In genomic region chr17:47335101-47335936, GRCh38 we compare ENCODE assay signal across 24 cellular contexts. TPM values are rescaled to one million over a fixed set of nuclear protein-coding genes. Genes with fewer than 3 reads are reported as not detected.
DNase-seq lines count a peak whose midpoint lies in the region; ATAC-seq, FAIRE-seq and TF ChIP-seq lines count a peak whose summit lies in the region.
"Had no signal": no experiment of that assay in that cellular context is flagged by ENCODE, and none has a peak within 500 bp of the region (broad histone marks: within the 10 kb centered on the region; RNA-seq: fewer than 3 reads in every experiment).

No MANE protein-coding gene starts in this region.

- H4K20me1 ChIP-seq in astrocyte (ENCODE audit: insufficient read depth, low read length), result no peaks in the 10 kb centered on the region
- H4K20me1 ChIP-seq in smooth muscle cell (ENCODE audit: low read depth), result no peaks in the 10 kb centered on the region

- peaks cover 6% of the 10 kb centered on the region for H3K36me3 Mint-ChIP-seq in astrocyte (ENCODE audit: low read depth, unreplicated experiment)

- H3K4me3 ChIP-seq in astrocyte (ENCODE audit: insufficient read depth, low read depth, low read length), result no peak overlapping the region
- no peak overlapping the region for H3K4me3 ChIP-seq in fibroblast of pulmonary artery (replicated peaks; ENCODE audit: low read depth, low read length)
- no peak overlapping the region for H3K4me3 ChIP-seq in smooth muscle cell
- no peak overlapping the region for H3K4me3 ChIP-seq in tibial nerve
- H3K4me3 ChIP-seq: MG63, Peyer's patch, SJCRH30 had no signal

- H3K4me1 ChIP-seq in astrocyte (ENCODE audit: insufficient read depth, low read length) (no peaks in the 10 kb centered on the region), smooth muscle cell (ENCODE audit: low read depth) (no peaks in the 10 kb centered on the region), tibial nerve (no peaks in the 10 kb centered on the region)
- H3K4me1 ChIP-seq: Peyer's patch had no signal

- H3F3A ChIP-seq in smooth muscle cell (ENCODE audit: low read depth), result no peaks in the 10 kb centered on the region

- H3K36me3 ChIP-seq in astrocyte (ENCODE audit: insufficient read depth, low read length) (no peaks in the 10 kb centered on the region), smooth muscle cell (ENCODE audit: low read depth) (no peaks in the 10 kb centered on the region), tibial nerve (peaks cover 0 to 84% (median 3%) of the 10 kb centered on the region in 3 donors)
- H3K36me3 ChIP-seq: MG63, SJCRH30 had no signal

- no peak overlapping the region for H3K4me2 ChIP-seq in astrocyte (ENCODE audit: low read length)
- H3K4me2 ChIP-seq in smooth muscle cell, result peak overlapping the region; percentile 9

- no peak overlapping the region for H3K4me3 Mint-ChIP-seq in astrocyte (ENCODE audit: unreplicated experiment)
- H3K4me3 Mint-ChIP-seq: CD8-positive, alpha-beta memory T cell; IgD-negative memory B cell had no signal

- TF ChIP-seq POLR2A in tibial nerve (IDR thresholded peaks at IDR 0.05), result no peak

- no peak for ATAC-seq in HG03460 (IDR thresholded peaks at IDR 0.05; ENCODE audit: unreplicated experiment)
- ATAC-seq: HCT116 had no signal

- no peak overlapping the region for H3K9ac ChIP-seq in astrocyte (ENCODE audit: low read length)
- no peak overlapping the region for H3K9ac ChIP-seq in smooth muscle cell (ENCODE audit: low read depth)

- in situ Hi-C loops in KBM-7 (cut with MboI; ENCODE audit: low pct_unique_long_range_greater_than_20kb, low sequenced_read_pairs), result no loop called here

- H3K27me3 ChIP-seq in astrocyte (ENCODE audit: insufficient read depth, low read length), result no peaks in the 10 kb centered on the region
- no peaks in the 10 kb centered on the region for H3K27me3 ChIP-seq in smooth muscle cell (ENCODE audit: low read depth)
- H3K27me3 ChIP-seq in tibial nerve, result no peaks in the 10 kb centered on the region
- H3K27me3 ChIP-seq: MG63, Peyer's patch, SJCRH30 had no signal

- H3K9me3 ChIP-seq in astrocyte (ENCODE audit: insufficient read depth, low read depth, low read length), result no peaks in the 10 kb centered on the region
- H3K9me3 ChIP-seq in smooth muscle cell (replicated peaks; ENCODE audit: low read depth), result no peaks in the 10 kb centered on the region
- peaks cover 0 to 4% (median 0%) of the 10 kb centered on the region in 4 donors for H3K9me3 ChIP-seq in tibial nerve
- H3K9me3 ChIP-seq: MG63, Peyer's patch, SJCRH30 had no signal

- H3K27ac ChIP-seq in astrocyte (ENCODE audit: low read depth, low read length) (no peak overlapping the region), smooth muscle cell (ENCODE audit: low read depth) (no peak overlapping the region), tibial nerve (no peak overlapping the region)
- H3K27ac ChIP-seq: C4-2B, Peyer's patch, SJCRH30 had no signal

- peak overlapping the region; percentile 81 for H3K27ac Mint-ChIP-seq in astrocyte (ENCODE audit: unreplicated experiment)
- H3K27ac Mint-ChIP-seq: CD8-positive, alpha-beta memory T cell; IgD-negative memory B cell had no signal

- H2AFZ ChIP-seq in astrocyte (ENCODE audit: low read depth, low read length) (no peak overlapping the region), smooth muscle cell (ENCODE audit: low read depth) (no peak overlapping the region)

- H3K4me1 Mint-ChIP-seq in astrocyte (ENCODE audit: low read depth, unreplicated experiment), result peaks cover 4% of the 10 kb centered on the region
- H3K4me1 Mint-ChIP-seq: CD8-positive, alpha-beta memory T cell had no signal

- no peak for TF ChIP-seq EP300 in tibial nerve (IDR thresholded peaks at IDR 0.05)

- peaks cover 1% of the 10 kb centered on the region for H3K27me3 Mint-ChIP-seq in astrocyte (ENCODE audit: low read depth, unreplicated experiment)
- H3K27me3 Mint-ChIP-seq: IgD-negative memory B cell had no signal

- FAIRE-seq in astrocyte (lab: Jason Lieb, UNC), result no peak
- FAIRE-seq: G401.6, GM12892 had no signal

- peak; percentile 14 for DNase-seq in KBM-7
- no peak for DNase-seq in astrocyte (ENCODE audit: low read depth)
- peak; percentile 29 for DNase-seq in fibroblast of pulmonary artery (ENCODE audit: low read depth)
- DNase-seq in smooth muscle cell (lab: John Stamatoyannopoulos, UW; ENCODE audit: unreplicated experiment), result no peak
- DNase-seq in tibial nerve (ENCODE audit: low spot score in 2 of 2), result no peak
- DNase-seq in stimulated activated CD8-positive, alpha-beta memory T cell treated with anti-CD3 and anti-CD28 coated beads, Interleukin-4, amount 100 ng/mL, for 48 hours, result no peak
- DNase-seq in OCI-M2 (lab: John Stamatoyannopoulos, UW; ENCODE audit: unreplicated experiment), result no peak
- DNase-seq: CD8-positive, alpha-beta memory T cell; GOT3; MG63; NCI-H1092; NCI-H1436; NCI-H187 treated with DMSO at 0.1 percent for 48 hours; NCI-H2107; NCI-H510A treated with DMSO at 0.1 percent for 48 hours; NCI-H748 treated with DMSO at 0.1 percent for 48 hours; Peyer's patch; SJCRH30 had no signal

- peaks cover 1% of the 10 kb centered on the region for H3K9me3 Mint-ChIP-seq in astrocyte (ENCODE audit: unreplicated experiment)
- H3K9me3 Mint-ChIP-seq: CD8-positive, alpha-beta memory T cell had no signal

- TF ChIP-seq CTCF in astrocyte (IDR thresholded peaks at IDR 0.05; ENCODE audit: insufficient read depth, low read depth, low read length), result no peak
- TF ChIP-seq CTCF in fibroblast of pulmonary artery (IDR thresholded peaks at IDR 0.05; ENCODE audit: low read length, missing control alignments), result no peak
- no peak for TF ChIP-seq CTCF in smooth muscle cell (IDR thresholded peaks at IDR 0.05; ENCODE audit: borderline replicate concordance, insufficient read depth, poor library complexity, severe bottlenecking)
- no peak for TF ChIP-seq CTCF in tibial nerve (IDR thresholded peaks at IDR 0.05)

- 74% methylated on average over 4 of the region's 4 CpGs for WGBS in smooth muscle cell (ENCODE audit: low lambda C conversion rate)
- WGBS in tibial nerve, 2 donors, result 73 to 75% methylated on average over 4 of the region's 4 CpGs

- H3K79me2 ChIP-seq in astrocyte (ENCODE audit: insufficient read depth, low read length) (no peaks in the 10 kb centered on the region), smooth muscle cell (ENCODE audit: low read depth) (no peaks in the 10 kb centered on the region)

RNA-seq across cellular contexts. Expression of gene EFCAB13, which starts 11.6 kb away (rescaled TPM):
- 0.66 and 1.4 TPM in 2 replicates for total RNA-seq in astrocyte
- total RNA-seq in smooth muscle cell, result 2.0 and 4.6 TPM in 2 replicates
- polyA plus RNA-seq in smooth muscle cell, result 1.2 and 3.3 TPM in 2 replicates
- 10 to 100 TPM in 2 of 4 donors, 1 to 10 TPM in 2; 6.5 to 15.1 (median 10.2) TPM for total RNA-seq in tibial nerve

Comparison
In these comparisons a context has a peak if more than half of its experiments do, and no peak if none do; other contexts are left out.
1. DNase-seq: peak in KBM-7 (single experiment) and fibroblast of pulmonary artery (single experiment); none in astrocyte (single experiment), smooth muscle cell (single experiment), tibial nerve (0 of 2), stimulated activated CD8-positive, alpha-beta memory T cell treated with anti-CD3 and anti-CD28 coated beads, Interleukin-4, amount 100 ng/mL, for 48 hours (single experiment) and OCI-M2 (single experiment).